ENCODE assay signal across 11 cellular contexts in the genomic region with DNA sequence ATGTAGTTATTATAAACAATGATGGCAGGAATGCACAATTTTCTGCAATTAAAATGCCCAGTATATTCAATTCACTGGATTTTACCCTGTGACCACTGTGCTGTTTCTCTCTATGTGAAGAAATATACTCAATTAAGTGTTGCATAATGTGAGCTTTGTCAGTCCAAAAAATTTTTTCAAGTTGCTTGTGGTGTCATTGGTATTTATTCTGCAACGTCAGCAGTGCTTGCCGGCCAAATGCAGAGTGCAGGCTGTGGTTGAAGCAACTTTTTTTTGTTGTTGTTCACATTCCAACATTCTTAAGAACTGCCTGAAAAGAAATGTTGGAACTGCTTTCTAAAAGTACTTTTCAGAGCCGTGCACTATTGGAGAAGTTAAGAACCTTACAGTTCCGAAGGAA.
DNase-seq lines count a peak whose midpoint lies in the region; ATAC-seq and TF ChIP-seq lines count a peak whose summit lies in the region.
"Had no signal": no experiment of that assay in that cellular context is flagged by ENCODE, and none has a peak within 500 bp of the region (broad histone marks: within the 10 kb centered on the region; RNA-seq: fewer than 3 reads in every experiment).

No MANE protein-coding gene starts in this region.

- TF ChIP-seq POLR2A in testis (IDR thresholded peaks at IDR 0.05): no peak

- H3K36me3 ChIP-seq in liver (ENCODE audit: control insufficient read depth in 4 of 4, insufficient read depth in 3 of 4, low read depth in 1 of 4, low read length in 3 of 4) (no peaks in the 10 kb centered on the region), testis (ENCODE audit: low read depth, missing control alignments) (no peaks in the 10 kb centered on the region), BE2C (no peaks in the 10 kb centered on the region)

- H3K4me1 ChIP-seq in liver (ENCODE audit: control insufficient read depth in 4 of 4, insufficient read depth in 4 of 4, low read length in 3 of 4) (peaks cover 4 to 14% (median 6%) of the 10 kb centered on the region in 4 donors), testis (no peaks in the 10 kb centered on the region), BE2C (no peaks in the 10 kb centered on the region)

- H3K27ac ChIP-seq in liver (ENCODE audit: low read depth in 1 of 2, low read length in 2 of 2) (peak overlapping the region; percentile 31 to 61), testis (no peak overlapping the region)

- H3K36me3 Mint-ChIP-seq in HFFc6 (ENCODE audit: low read depth) (no peaks in the 10 kb centered on the region), immature natural killer cell (peaks cover 0 to 4% (median 0%) of the 10 kb centered on the region in 3 donors)
- H3K36me3 Mint-ChIP-seq in stimulated activated memory B cell treated with anti-CD40 and anti-IgM and Interleukin-4, amounts not matched to agents 10 μg/mL and 1 μg/mL and 100 μg/mL, for 72 hours: no peaks in the 10 kb centered on the region
- H3K36me3 Mint-ChIP-seq: activated naive CD8-positive, alpha-beta T cell treated with anti-CD3 and anti-CD28 coated beads for 36 hours; WTC11 had no signal

- H3K9me3 Mint-ChIP-seq in HFFc6 (no peaks in the 10 kb centered on the region), immature natural killer cell (peaks cover 0 to 25% (median 11%) of the 10 kb centered on the region in 6 donors)
- H3K9me3 Mint-ChIP-seq in stimulated activated memory B cell treated with anti-CD40 and anti-IgM and Interleukin-4, amounts not matched to agents 10 μg/mL and 1 μg/mL and 100 μg/mL, for 72 hours: no peaks in the 10 kb centered on the region
- H3K9me3 Mint-ChIP-seq: activated naive CD8-positive, alpha-beta T cell treated with anti-CD3 and anti-CD28 coated beads for 36 hours; neural crest cell; WTC11 had no signal

- H3K4me3 Mint-ChIP-seq in HFFc6 (no peak overlapping the region), immature natural killer cell (no peak overlapping the region)
- H3K4me3 Mint-ChIP-seq in stimulated activated memory B cell treated with anti-CD40 and anti-IgM and Interleukin-4, amounts not matched to agents 10 μg/mL and 1 μg/mL and 100 μg/mL, for 72 hours: no peak overlapping the region
- H3K4me3 Mint-ChIP-seq: activated naive CD8-positive, alpha-beta T cell treated with anti-CD3 and anti-CD28 coated beads for 36 hours; neural crest cell; WTC11 had no signal

- TF ChIP-seq CTCF in HFFc6 (IDR thresholded peaks at IDR 0.05): no peak
- TF ChIP-seq CTCF in liver (IDR thresholded peaks at IDR 0.05; ENCODE audit: low read depth, low read length, missing input control): no peak
- TF ChIP-seq CTCF in testis (IDR thresholded peaks at IDR 0.05): no peak
- TF ChIP-seq CTCF in BE2C (IDR thresholded peaks at IDR 0.05; ENCODE audit: low read depth, low read length): no peak

- no peak overlapping the region for H3K27ac Mint-ChIP-seq in HFFc6
- no peak overlapping the region for H3K27ac Mint-ChIP-seq in immature natural killer cell
- no peak overlapping the region for H3K27ac Mint-ChIP-seq in stimulated activated memory B cell treated with anti-CD40 and anti-IgM and Interleukin-4, amounts not matched to agents 10 μg/mL and 1 μg/mL and 100 μg/mL, for 72 hours
- H3K27ac Mint-ChIP-seq: activated naive CD8-positive, alpha-beta T cell treated with anti-CD3 and anti-CD28 coated beads for 36 hours; WTC11 had no signal

- ATAC-seq in HG02981 (IDR thresholded peaks at IDR 0.05; ENCODE audit: unreplicated experiment): no peak
- ATAC-seq in stimulated activated memory B cell treated with anti-CD40 and anti-IgM and Interleukin-4, amounts not matched to agents 10 μg/mL and 1 μg/mL and 100 μg/mL, for 72 hours: no peak
- ATAC-seq: WTC11 had no signal

- 33% methylated on average over 4 of the region's 4 CpGs for WGBS in liver
- 41 to 47% methylated on average over 4 of the region's 4 CpGs for WGBS in testis, 2 donors

- H3K9ac ChIP-seq in liver (ENCODE audit: low read depth in 1 of 2, low read length in 2 of 2): no peak overlapping the region

- DNase-seq in HFFc6 (peak; percentile 75), dedifferentiated amniotic fluid mesenchymal stem cell (ENCODE audit: extremely low spot score) (peak; percentile 98), testis (peak; percentile 82), immature natural killer cell (no peak), BE2C (no peak)
- DNase-seq: activated naive CD8-positive, alpha-beta T cell treated with anti-CD3 and anti-CD28 coated beads for 36 hours had no signal

- peaks cover 9% of the 10 kb centered on the region; the same call in 1 of the 2 replicates for H3K4me1 Mint-ChIP-seq in HFFc6 (ENCODE audit: low read depth)
- H3K4me1 Mint-ChIP-seq in immature natural killer cell: no peaks in the 10 kb centered on the region
- no peaks in the 10 kb centered on the region for H3K4me1 Mint-ChIP-seq in stimulated activated memory B cell treated with anti-CD40 and anti-IgM and Interleukin-4, amounts not matched to agents 10 μg/mL and 1 μg/mL and 100 μg/mL, for 72 hours
- H3K4me1 Mint-ChIP-seq: activated naive CD8-positive, alpha-beta T cell treated with anti-CD3 and anti-CD28 coated beads for 36 hours had no signal

- H3K4me3 ChIP-seq in liver (ENCODE audit: low read depth in 1 of 3, low read length in 3 of 3): no peak overlapping the region
- H3K4me3 ChIP-seq in testis: no peak overlapping the region
- no peak overlapping the region for H3K4me3 ChIP-seq in BE2C (ENCODE audit: low read depth, low read length)

- peak in 1 of 2 donors; percentile 27 for TF ChIP-seq RAD21 in liver (IDR thresholded peaks at IDR 0.05)

- H3K9me3 ChIP-seq in liver (ENCODE audit: control insufficient read depth in 4 of 4, low read length in 3 of 4): no peaks in the 10 kb centered on the region
- no peaks in the 10 kb centered on the region for H3K9me3 ChIP-seq in testis
- H3K9me3 ChIP-seq in BE2C: no peaks in the 10 kb centered on the region

- H3K27me3 ChIP-seq in liver (ENCODE audit: control insufficient read depth in 4 of 4, insufficient read depth in 4 of 4, low read length in 3 of 4): no peaks in the 10 kb centered on the region
- H3K27me3 ChIP-seq in testis: no peaks in the 10 kb centered on the region
- H3K27me3 ChIP-seq in BE2C: no peaks in the 10 kb centered on the region

- intact Hi-C loops in testis (cut with DNase I; ENCODE audit: low total_unique reads): no loop called here

- H3K27me3 Mint-ChIP-seq in HFFc6 (ENCODE audit: insufficient read depth) (peaks cover 6% of the 10 kb centered on the region; the same call in 1 of the 2 replicates), immature natural killer cell (ENCODE audit: low read depth in 3 of 3) (peaks cover 0 to 3% (median 0%) of the 10 kb centered on the region in 3 donors)
- no peaks in the 10 kb centered on the region for H3K27me3 Mint-ChIP-seq in stimulated activated memory B cell treated with anti-CD40 and anti-IgM and Interleukin-4, amounts not matched to agents 10 μg/mL and 1 μg/mL and 100 μg/mL, for 72 hours
- H3K27me3 Mint-ChIP-seq: activated naive CD8-positive, alpha-beta T cell treated with anti-CD3 and anti-CD28 coated beads for 36 hours had no signal

TF ChIP-seq in liver, 16 proteins besides CTCF, POLR2A, EP300 and RAD21 (continues in another document):
- TF ChIP-seq HNF4G (IDR thresholded peaks at IDR 0.05): no peak
- no peak for TF ChIP-seq REST (IDR thresholded peaks at IDR 0.05)
- no peak for TF ChIP-seq EGR1 (IDR thresholded peaks at IDR 0.05; ENCODE audit: low read depth in 2 of 2)
- TF ChIP-seq, protein P1, sequence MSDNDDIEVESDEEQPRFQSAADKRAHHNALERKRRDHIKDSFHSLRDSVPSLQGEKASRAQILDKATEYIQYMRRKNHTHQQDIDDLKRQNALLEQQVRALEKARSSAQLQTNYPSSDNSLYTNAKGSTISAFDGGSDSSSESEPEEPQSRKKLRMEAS (IDR thresholded peaks at IDR 0.05): no peak
- no peak for TF ChIP-seq GABPA (IDR thresholded peaks at IDR 0.05 in 1 of 2, conservative IDR thresholded peaks at IDR 0.05 in 1 of 2)
- TF ChIP-seq, protein P2, sequence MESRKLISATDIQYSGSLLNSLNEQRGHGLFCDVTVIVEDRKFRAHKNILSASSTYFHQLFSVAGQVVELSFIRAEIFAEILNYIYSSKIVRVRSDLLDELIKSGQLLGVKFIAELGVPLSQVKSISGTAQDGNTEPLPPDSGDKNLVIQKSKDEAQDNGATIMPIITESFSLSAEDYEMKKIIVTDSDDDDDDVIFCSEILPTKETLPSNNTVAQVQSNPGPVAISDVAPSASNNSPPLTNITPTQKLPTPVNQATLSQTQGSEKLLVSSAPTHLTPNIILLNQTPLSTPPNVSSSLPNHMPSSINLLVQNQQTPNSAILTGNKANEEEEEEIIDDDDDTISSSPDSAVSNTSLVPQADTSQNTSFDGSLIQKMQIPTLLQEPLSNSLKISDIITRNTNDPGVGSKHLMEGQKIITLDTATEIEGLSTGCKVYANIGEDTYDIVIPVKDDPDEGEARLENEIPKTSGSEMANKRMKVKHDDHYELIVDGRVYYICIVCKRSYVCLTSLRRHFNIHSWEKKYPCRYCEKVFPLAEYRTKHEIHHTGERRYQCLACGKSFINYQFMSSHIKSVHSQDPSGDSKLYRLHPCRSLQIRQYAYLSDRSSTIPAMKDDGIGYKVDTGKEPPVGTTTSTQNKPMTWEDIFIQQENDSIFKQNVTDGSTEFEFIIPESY (IDR thresholded peaks at IDR 0.05): no peak
- no peak for TF ChIP-seq SP1 (IDR thresholded peaks at IDR 0.05)
- TF ChIP-seq JUND (IDR thresholded peaks at IDR 0.05): peak in 1 of 2 donors; percentile 33

Comparison
In these comparisons a context has a peak if more than half of its experiments do, and no peak if none do; other contexts are left out.
1. DNase-seq: peak in HFFc6 (single experiment), dedifferentiated amniotic fluid mesenchymal stem cell (single experiment) and testis (single experiment); none in immature natural killer cell (0 of 3) and BE2C (single experiment).
2. H3K27ac ChIP-seq: peak in liver (2 of 2); none in testis (0 of 2).